9 cellular contexts compared by ENCODE assay signal in genomic region chr17:4733073-4733531, GRCh38. TPM values are rescaled to one million over a fixed set of nuclear protein-coding genes. Genes with fewer than 3 reads are reported as not detected.
A peak's percentile ranks its signal among the peaks of the same experiment; 100 is the strongest.
DNase-seq lines count a peak whose midpoint lies in the region; ATAC-seq and TF ChIP-seq lines count a peak whose summit lies in the region.
"Had no signal": no experiment of that assay in that cellular context is flagged by ENCODE, and none has a peak within 500 bp of the region (broad histone marks: within the 10 kb centered on the region; RNA-seq: fewer than 3 reads in every experiment).

No MANE protein-coding gene starts in this region.

- H3K79me1 ChIP-seq in IMR-90 (ENCODE audit: low read depth in 1 of 2, low read length in 2 of 2) = peaks cover 0 to 8% of the 10 kb centered on the region in 2 experiments; a peak in 1 of 4 replicates

- no peaks in the 10 kb centered on the region for H3K36me3 Mint-ChIP-seq in activated CD8-positive, alpha-beta T cell treated with anti-CD3 and anti-CD28 coated beads for 36 hours (ENCODE audit: low read depth)

- CTCF ChIA-PET in IMR-90 (lab: Yijun Ruan, JAX) = no interaction called here
- CTCF ChIA-PET in activated CD8-positive, alpha-beta T cell treated with anti-CD3 and anti-CD28 coated beads for 36 hours (lab: Charles Lee) = interaction anchor here (0.8 to 2.7 kb wide), 2 partner anchors 57 to 152 kb away, joined by 3 to 14 read pairs; no protein-coding TSS in a partner anchor

- H3K27ac Mint-ChIP-seq in activated CD8-positive, alpha-beta T cell treated with anti-CD3 and anti-CD28 coated beads for 36 hours = peak overlapping the region; percentile 28

- no peaks in the 10 kb centered on the region for H4K20me1 ChIP-seq in IMR-90 (ENCODE audit: insufficient read depth, low read length)

- WGBS in IMR-90 (ENCODE audit: extremely low coverage in 2 of 2, insufficient read length in 1 of 2), 2 experiments = 93% methylated on average over 3 of the region's 6 CpGs; no CpG with 5 or more reads in 1 of the 2 experiments

- H2BK20ac ChIP-seq in IMR-90 (ENCODE audit: low read depth, low read length) = no peak overlapping the region

- no peaks in the 10 kb centered on the region; the same call in 1 of the 2 replicates for H3K36me3 ChIP-seq in IMR-90 (ENCODE audit: control insufficient read depth, insufficient read depth, low read length)
- peaks cover 7% of the 10 kb centered on the region for H3K36me3 ChIP-seq in mucosa of stomach (ENCODE audit: control insufficient read depth, insufficient read depth, low read length)
- H3K36me3 ChIP-seq in breast epithelium = no peaks in the 10 kb centered on the region

- H3K9ac ChIP-seq in IMR-90 (ENCODE audit: low read depth, low read length) (no peak overlapping the region), mucosa of stomach (ENCODE audit: low read length) (peak overlapping the region; percentile 6)

- H2BK5ac ChIP-seq in IMR-90 (ENCODE audit: low read depth, low read length, poor library complexity, severe bottlenecking) = no peak overlapping the region

- TF ChIP-seq RAD21 in IMR-90 (IDR thresholded peaks at IDR 0.05; ENCODE audit: low read length) = no peak

- no peak overlapping the region for H2AK5ac ChIP-seq in IMR-90 (ENCODE audit: low read depth, low read length)

- no peak overlapping the region for H3K56ac ChIP-seq in IMR-90 (ENCODE audit: extremely low read depth, insufficient read depth, low read length)

- H2AFZ ChIP-seq in IMR-90 (replicated peaks; ENCODE audit: low read length, poor library complexity) = no peak overlapping the region

- TF ChIP-seq CTCF in GM10266 (IDR thresholded peaks at IDR 0.05; ENCODE audit: control insufficient read depth, insufficient read depth, low read depth, missing control alignments) = peak; percentile 37
- 0 out of 2 replicates have a peak, but pooled peaks have one; percentile 2 for TF ChIP-seq CTCF in IMR-90 (conservative IDR thresholded peaks at IDR 0.05; ENCODE audit: low read depth, low read length)
- no peak for TF ChIP-seq CTCF in activated CD8-positive, alpha-beta T cell treated with anti-CD3 and anti-CD28 coated beads for 36 hours (IDR thresholded peaks at IDR 0.05)
- TF ChIP-seq CTCF in omental fat pad (IDR thresholded peaks at IDR 0.05) = no peak
- TF ChIP-seq CTCF in breast epithelium (IDR thresholded peaks at IDR 0.05) = no peak

- H3K14ac ChIP-seq in IMR-90 (replicated peaks; ENCODE audit: low read depth, low read length) = no peak overlapping the region

- H4K5ac ChIP-seq in IMR-90 (ENCODE audit: low read depth, low read length) = no peak overlapping the region

- dilution Hi-C loops in IMR-90 (cut with HindIII; ENCODE audit: low sequenced_read_pairs, unreplicated experiment) = no loop called here

- in situ Hi-C loops in IMR-90 (cut with MboI; ENCODE audit: low sequenced_read_pairs) = no loop called here

- intact Hi-C loops in IMR-90 (cut with micrococcal nuclease) (no loop called here), breast epithelium (cut with DNase I; ENCODE audit: low total_unique reads) (loop anchor here (10.0 kb wide), 1 partner anchor 152 kb away; no protein-coding TSS in a partner anchor)
- intact Hi-C loops in activated CD8-positive, alpha-beta T cell treated with anti-CD3 and anti-CD28 coated beads for 36 hours (cut with micrococcal nuclease) = no loop called here

- no peak overlapping the region for H3K4me2 ChIP-seq in IMR-90 (ENCODE audit: low read depth, low read length)

- no peak overlapping the region for H3K4me3 ChIP-seq in IMR-90 (ENCODE audit: insufficient read depth, low read depth, low read length)
- H3K4me3 ChIP-seq in mucosa of stomach (ENCODE audit: low read length) = no peak overlapping the region
- H3K4me3 ChIP-seq in breast epithelium = no peak overlapping the region

- H3K27me3 ChIP-seq in IMR-90 (ENCODE audit: control insufficient read depth, insufficient read depth, low read length) (peaks cover 4% of the 10 kb centered on the region), mucosa of stomach (ENCODE audit: control insufficient read depth, insufficient read depth, low read length) (no peaks in the 10 kb centered on the region), breast epithelium (no peaks in the 10 kb centered on the region)

- BruUV-seq in IMR-90 (replicated peaks; lab: Mats Ljungman, UMichigan) = no TSS peak

- no peak overlapping the region for H3K4me3 Mint-ChIP-seq in activated CD8-positive, alpha-beta T cell treated with anti-CD3 and anti-CD28 coated beads for 36 hours

- no peak overlapping the region for H3K18ac ChIP-seq in IMR-90 (ENCODE audit: low read depth, low read length)

- H3K9me3 Mint-ChIP-seq in activated CD8-positive, alpha-beta T cell treated with anti-CD3 and anti-CD28 coated beads for 36 hours = no peaks in the 10 kb centered on the region

- peaks cover 31% of the 10 kb centered on the region for H3K4me1 Mint-ChIP-seq in activated CD8-positive, alpha-beta T cell treated with anti-CD3 and anti-CD28 coated beads for 36 hours (ENCODE audit: low read depth)

- H3K9me3 ChIP-seq in IMR-90 (ENCODE audit: control insufficient read depth, insufficient read depth, low read length) (no peaks in the 10 kb centered on the region), mucosa of stomach (ENCODE audit: control insufficient read depth, low read length) (no peaks in the 10 kb centered on the region), breast epithelium (no peaks in the 10 kb centered on the region)

- H2BK120ac ChIP-seq in IMR-90 (ENCODE audit: low read depth, low read length) = no peak overlapping the region

- POLR2A ChIA-PET in IMR-90 (lab: Charles Lee; ENCODE audit: unreplicated experiment) = no interaction called here
- POLR2A ChIA-PET in activated CD8-positive, alpha-beta T cell treated with anti-CD3 and anti-CD28 coated beads for 36 hours (lab: Charles Lee) = interaction anchor here (0.8 to 1.0 kb wide), 2 partner anchors 10 to 12 kb away, joined by 3 read pairs; no protein-coding TSS in a partner anchor

- H4K91ac ChIP-seq in IMR-90 (ENCODE audit: insufficient read depth, low read depth, low read length) = no peak overlapping the region

- no peak overlapping the region for H3K23ac ChIP-seq in IMR-90 (ENCODE audit: low read depth, low read length)

- DNase-seq in GM10266 (ENCODE audit: extremely low spot score) (peak; percentile 75), IMR-90 (no peak), omental fat pad (ENCODE audit: low spot score) (no peak), breast epithelium (ENCODE audit: low spot score in 2 of 2) (no peak)
- no peak for DNase-seq in activated CD8-positive, alpha-beta T cell treated with anti-CD3 and anti-CD28 coated beads for 36 hours

- TF ChIP-seq POLR2A in IMR-90 (IDR thresholded peaks at IDR 0.05; ENCODE audit: low read depth, low read length) (no peak), breast epithelium (IDR thresholded peaks at IDR 0.05) (no peak)

- no peak overlapping the region for H4K8ac ChIP-seq in IMR-90 (ENCODE audit: low read depth in 2 of 2, low read length in 2 of 2)

- H2BK15ac ChIP-seq in IMR-90 (ENCODE audit: low read depth, low read length) = no peak overlapping the region

- no peak for ATAC-seq in IMR-90 (ENCODE audit: low read depth)
- ATAC-seq in activated CD8-positive, alpha-beta T cell treated with anti-CD3 and anti-CD28 coated beads for 36 hours = no peak
- ATAC-seq in omental fat pad (ENCODE audit: low FRiP score) = no peak
- no peak for ATAC-seq in HG03442 (IDR thresholded peaks at IDR 0.05; ENCODE audit: unreplicated experiment)
- ATAC-seq in HG03175 (IDR thresholded peaks at IDR 0.05; ENCODE audit: unreplicated experiment) = no peak

- no peak overlapping the region for H3K4ac ChIP-seq in IMR-90 (ENCODE audit: low read depth, low read length)

- no peak overlapping the region for H2AK9ac ChIP-seq in IMR-90 (replicated peaks; ENCODE audit: low read depth, low read length, poor library complexity)

- H3K4me1 ChIP-seq in IMR-90 (ENCODE audit: control insufficient read depth, insufficient read depth, low read length) = no peaks in the 10 kb centered on the region
- H3K4me1 ChIP-seq in mucosa of stomach (ENCODE audit: control insufficient read depth, insufficient read depth, low read length) = peaks cover 12% of the 10 kb centered on the region
- peaks cover 0 to 7% of the 10 kb centered on the region in 2 donors for H3K4me1 ChIP-seq in breast epithelium

- H3K27ac ChIP-seq in IMR-90 (ENCODE audit: insufficient read depth, low read length) (no peak overlapping the region), breast epithelium (no peak overlapping the region)

- H3K9me1 ChIP-seq in IMR-90 (ENCODE audit: insufficient read depth, low read length) = no peaks in the 10 kb centered on the region

- H3K27me3 Mint-ChIP-seq in activated CD8-positive, alpha-beta T cell treated with anti-CD3 and anti-CD28 coated beads for 36 hours = peaks cover 1% of the 10 kb centered on the region

RNA-seq across cellular contexts. Expression of gene MED11, which starts 1.9 kb away (rescaled TPM):
- total RNA-seq in IMR-90 (2012; rRNA removed) (9.9 and 10.3 TPM in 2 replicates), omental fat pad (10 to 100 TPM; 21.6 to 27.5 (median 26.7) TPM), breast epithelium (10 to 100 TPM; 29.3 to 41.7 (median 30.8) TPM)
- polyA plus RNA-seq in IMR-90 (2012; rRNA removed) = 23.3 and 24.1 TPM in 2 replicates
- polyA plus RNA-seq in IMR-90 (2012; cell fraction: cytosol; rRNA removed) = 25.5 and 30.9 TPM in 2 replicates
- polyA plus RNA-seq in IMR-90 (2012; cell fraction: nucleus; rRNA removed; ENCODE audit: low replicate concordance) = 10.3 and 13.5 TPM in 2 replicates
- 10 to 100 TPM; 19.0 to 23.8 TPM for total RNA-seq in activated CD8-positive, alpha-beta T cell treated with anti-CD3 and anti-CD28 coated beads for 36 hours

RNA-seq across cellular contexts. Expression of gene ZMYND15, which starts 6.5 kb away (rescaled TPM):
- total RNA-seq in IMR-90 (2012; rRNA removed) (under 0.01 TPM in 1 of 2 replicates, not detected in the other), omental fat pad (1 to 10 TPM in 2 of 4 donors, under 1 TPM in 1, not detected in 1; 0.46 to 4.1 (median 1.9) TPM), breast epithelium (1 to 10 TPM in 1 of 3 donors, under 1 TPM in 2; 0.96 to 2.3 (median 0.98) TPM)
- 0.07 and 0.14 TPM in 2 replicates for polyA plus RNA-seq in IMR-90 (2012; rRNA removed)
- polyA plus RNA-seq in IMR-90 (2012; cell fraction: cytosol; rRNA removed) = 0.08 and 0.14 TPM in 2 replicates
- polyA plus RNA-seq in IMR-90 (2012; cell fraction: nucleus; rRNA removed; ENCODE audit: low replicate concordance) = 0.55 and 0.61 TPM in 2 replicates
- total RNA-seq in activated CD8-positive, alpha-beta T cell treated with anti-CD3 and anti-CD28 coated beads for 36 hours = not detected
- total RNA-seq: fibroblast of villous mesenchyme had no signal

RNA-seq across cellular contexts. Expression of gene CXCL16, which starts 6.6 kb away (rescaled TPM):
- total RNA-seq in IMR-90 (2012; rRNA removed) (0.28 and 0.36 TPM in 2 replicates), omental fat pad (10 to 100 TPM; 16.6 to 92.1 (median 26.5) TPM), breast epithelium (10 to 100 TPM; 13.8 to 25.8 (median 18.6) TPM)
- 1.2 and 1.6 TPM in 2 replicates for polyA plus RNA-seq in IMR-90 (2012; rRNA removed)
- polyA plus RNA-seq in IMR-90 (2012; cell fraction: cytosol; rRNA removed) = 0.97 and 2.4 TPM in 2 replicates
- polyA plus RNA-seq in IMR-90 (2012; cell fraction: nucleus; rRNA removed; ENCODE audit: low replicate concordance) = 0.62 and 0.70 TPM in 2 replicates
- total RNA-seq in activated CD8-positive, alpha-beta T cell treated with anti-CD3 and anti-CD28 coated beads for 36 hours = 1 to 10 TPM; 2.0 to 2.5 TPM

RNA-seq across cellular contexts. Expression of gene ARRB2, which starts 22.7 kb away (rescaled TPM):
- 3.9 and 6.1 TPM in 2 replicates for total RNA-seq in IMR-90 (2012; rRNA removed)
- polyA plus RNA-seq in IMR-90 (2012; rRNA removed) = 10.6 and 12.5 TPM in 2 replicates
- polyA plus RNA-seq in IMR-90 (2012; cell fraction: cytosol; rRNA removed) = 6.2 and 8.6 TPM in 2 replicates
- 17.0 and 18.2 TPM in 2 replicates for polyA plus RNA-seq in IMR-90 (2012; cell fraction: nucleus; rRNA removed; ENCODE audit: low replicate concordance)
- 100 to 1,000 TPM; 163 to 176 TPM for total RNA-seq in activated CD8-positive, alpha-beta T cell treated with anti-CD3 and anti-CD28 coated beads for 36 hours
- total RNA-seq in omental fat pad = 100 to 1,000 TPM in 1 of 4 donors, 10 to 100 TPM in 3; 43.4 to 111 (median 78.6) TPM
- total RNA-seq in breast epithelium = 10 to 100 TPM; 25.2 to 67.4 (median 42.3) TPM

RNA-seq across cellular contexts. Expression of gene PELP1, which starts 29.2 kb away (rescaled TPM):
- total RNA-seq in IMR-90 (2012; rRNA removed) (6.3 and 9.2 TPM in 2 replicates), omental fat pad (10 to 100 TPM; 13.1 to 24.4 (median 15.0) TPM), breast epithelium (10 to 100 TPM; 17.0 to 26.9 (median 21.0) TPM)
- polyA plus RNA-seq in IMR-90 (2012; rRNA removed) = 20.8 and 24.0 TPM in 2 replicates
- polyA plus RNA-seq in IMR-90 (2012; cell fraction: cytosol; rRNA removed) = 12.1 and 15.4 TPM in 2 replicates
- 47.9 and 79.2 TPM in 2 replicates for polyA plus RNA-seq in IMR-90 (2012; cell fraction: nucleus; rRNA removed; ENCODE audit: low replicate concordance)
- total RNA-seq in activated CD8-positive, alpha-beta T cell treated with anti-CD3 and anti-CD28 coated beads for 36 hours = 100 to 1,000 TPM; 108 to 117 TPM

Comparison
In these comparisons a context has a peak if more than half of its experiments do, and no peak if none do; other contexts are left out.
1. CTCF ChIP-seq: peak in GM10266 (single experiment) and IMR-90 (single experiment); none in activated CD8-positive, alpha-beta T cell treated with anti-CD3 and anti-CD28 coated beads for 36 hours (single experiment), omental fat pad (0 of 3) and breast epithelium (0 of 3).
2. RNA of gene CXCL16, which starts 6.6 kb away (total RNA-seq): 16.6 to 92.1 TPM in omental fat pad and 13.8 to 25.8 TPM in breast epithelium; 2.0 to 2.5 TPM in activated CD8-positive, alpha-beta T cell treated with anti-CD3 and anti-CD28 coated beads for 36 hours and 0.28 to 0.36 TPM in IMR-90; every median in the first group is over 4 times any median in the second.